Comparison of ENCODE assay signal across 30 cellular contexts in the genomic region with DNA sequence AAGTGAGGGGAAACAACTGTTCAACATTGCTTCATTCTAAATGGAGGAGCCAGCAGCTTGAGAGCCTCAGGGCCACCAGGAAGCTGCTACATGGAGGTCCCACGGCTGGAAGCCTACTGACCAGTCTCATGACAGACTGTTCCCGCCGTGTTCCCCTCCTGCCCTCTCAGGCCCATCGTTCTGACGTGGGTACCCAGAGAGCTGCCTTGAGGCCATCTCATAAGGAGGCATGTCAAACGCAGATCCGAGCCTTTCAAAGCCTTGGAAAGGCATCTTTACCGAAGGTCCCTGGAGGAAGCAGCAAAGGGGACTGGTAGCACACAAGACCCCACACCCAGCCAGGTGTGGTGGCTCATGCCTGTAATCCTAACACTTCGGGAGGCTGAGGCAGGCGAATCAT. TPM values are rescaled to one million over a fixed set of nuclear protein-coding genes. Genes with fewer than 3 reads are reported as not detected.
"Had no signal": no experiment of that assay in that cellular context is flagged by ENCODE, and none has a peak within 500 bp of the region (broad histone marks: within the 10 kb centered on the region; RNA-seq: fewer than 3 reads in every experiment).

No MANE protein-coding gene starts in this region.

- H3K27ac Mint-ChIP-seq: activated CD4-positive, alpha-beta memory T cell treated with anti-CD3 and anti-CD28 coated beads, Interleukin-2, amount 10 ng/mL, durations not matched to agents 7 days and 5 days; activated CD4-positive, alpha-beta T cell treated with anti-CD3 and anti-CD28 coated beads, Interleukin-2, amount 10 ng/mL, durations not matched to agents 7 days and 5 days; activated naive CD4-positive, alpha-beta T cell treated with anti-CD3 and anti-CD28 coated beads, Interleukin-2, amount 10 ng/mL, durations not matched to agents 7 days and 5 days; activated naive CD4-positive, alpha-beta T cell treated with anti-CD3 and anti-CD28 coated beads, Interleukin-2, amount 50 U/mL, for 72 hours; activated naive CD8-positive, alpha-beta T cell treated with anti-CD3 and anti-CD28 coated beads, Interleukin-2, amount 10 ng/mL, durations not matched to agents 7 days and 5 days; activated T-cell treated with anti-CD3 and anti-CD28 coated beads, Interleukin-2, amount 50 U/mL, for 24 hours; activated T-cell treated with anti-CD3 and anti-CD28 coated beads, Interleukin-2, amount 50 U/mL, for 72 hours; effector memory CD8-positive, alpha-beta T cell; WTC11 had no signal

- H3K9me3 Mint-ChIP-seq: activated CD4-positive, alpha-beta memory T cell treated with anti-CD3 and anti-CD28 coated beads, Interleukin-2, amount 10 ng/mL, durations not matched to agents 7 days and 5 days; activated CD4-positive, alpha-beta T cell treated with anti-CD3 and anti-CD28 coated beads, Interleukin-2, amount 10 ng/mL, durations not matched to agents 7 days and 5 days; activated naive CD4-positive, alpha-beta T cell treated with anti-CD3 and anti-CD28 coated beads, Interleukin-2, amount 10 ng/mL, durations not matched to agents 7 days and 5 days; activated naive CD4-positive, alpha-beta T cell treated with anti-CD3 and anti-CD28 coated beads, Interleukin-2, amount 50 U/mL, for 72 hours; activated naive CD8-positive, alpha-beta T cell treated with anti-CD3 and anti-CD28 coated beads, Interleukin-2, amount 10 ng/mL, durations not matched to agents 7 days and 5 days; activated T-cell treated with anti-CD3 and anti-CD28 coated beads, Interleukin-2, amount 50 U/mL, for 24 hours; activated T-cell treated with anti-CD3 and anti-CD28 coated beads, Interleukin-2, amount 50 U/mL, for 72 hours; central memory CD8-positive, alpha-beta T cell; effector memory CD8-positive, alpha-beta T cell; WTC11 had no signal

- H3K36me3 Mint-ChIP-seq: activated naive CD4-positive, alpha-beta T cell treated with anti-CD3 and anti-CD28 coated beads, Interleukin-2, amount 10 ng/mL, durations not matched to agents 7 days and 5 days; activated naive CD4-positive, alpha-beta T cell treated with anti-CD3 and anti-CD28 coated beads, Interleukin-2, amount 50 U/mL, for 72 hours; activated naive CD8-positive, alpha-beta T cell treated with anti-CD3 and anti-CD28 coated beads, Interleukin-2, amount 10 ng/mL, durations not matched to agents 7 days and 5 days; WTC11 had no signal

- H3K36me3 ChIP-seq: brain microvascular endothelial cell, esophagus muscularis mucosa, gastrocnemius medialis had no signal

- H3K4me3 ChIP-seq: esophagus muscularis mucosa, gastrocnemius medialis had no signal

- H3K27me3 ChIP-seq: brain microvascular endothelial cell, esophagus muscularis mucosa, gastrocnemius medialis had no signal

- H3K4me1 Mint-ChIP-seq: activated CD4-positive, alpha-beta memory T cell treated with anti-CD3 and anti-CD28 coated beads, Interleukin-2, amount 10 ng/mL, durations not matched to agents 7 days and 5 days; activated CD4-positive, alpha-beta T cell treated with anti-CD3 and anti-CD28 coated beads, Interleukin-2, amount 10 ng/mL, durations not matched to agents 7 days and 5 days; activated naive CD4-positive, alpha-beta T cell treated with anti-CD3 and anti-CD28 coated beads, Interleukin-2, amount 10 ng/mL, durations not matched to agents 7 days and 5 days; activated naive CD8-positive, alpha-beta T cell treated with anti-CD3 and anti-CD28 coated beads, Interleukin-2, amount 10 ng/mL, durations not matched to agents 7 days and 5 days; central memory CD8-positive, alpha-beta T cell had no signal

- H3K9me3 ChIP-seq: esophagus muscularis mucosa, gastrocnemius medialis had no signal

- H3K27ac ChIP-seq: brain microvascular endothelial cell, esophagus muscularis mucosa, foreskin keratinocyte, gastrocnemius medialis, VCaP had no signal

- H3K4me1 ChIP-seq: foreskin keratinocyte, gastrocnemius medialis had no signal

- H3K4me3 Mint-ChIP-seq: activated CD4-positive, alpha-beta memory T cell treated with anti-CD3 and anti-CD28 coated beads, Interleukin-2, amount 10 ng/mL, durations not matched to agents 7 days and 5 days; activated CD4-positive, alpha-beta T cell treated with anti-CD3 and anti-CD28 coated beads, Interleukin-2, amount 10 ng/mL, durations not matched to agents 7 days and 5 days; activated naive CD4-positive, alpha-beta T cell treated with anti-CD3 and anti-CD28 coated beads, Interleukin-2, amount 10 ng/mL, durations not matched to agents 7 days and 5 days; activated naive CD8-positive, alpha-beta T cell treated with anti-CD3 and anti-CD28 coated beads, Interleukin-2, amount 10 ng/mL, durations not matched to agents 7 days and 5 days; activated T-cell treated with anti-CD3 and anti-CD28 coated beads, Interleukin-2, amount 50 U/mL, for 24 hours; activated T-cell treated with anti-CD3 and anti-CD28 coated beads, Interleukin-2, amount 50 U/mL, for 72 hours; central memory CD8-positive, alpha-beta T cell; effector memory CD8-positive, alpha-beta T cell; WTC11 had no signal

- DNase-seq: activated CD4-positive, alpha-beta memory T cell treated with anti-CD3 and anti-CD28 coated beads, Interleukin-2, amount 10 ng/mL, durations not matched to agents 7 days and 5 days; activated CD4-positive, alpha-beta T cell treated with anti-CD3 and anti-CD28 coated beads for 1 hour; activated CD4-positive, alpha-beta T cell treated with anti-CD3 and anti-CD28 coated beads for 4 hours; activated CD4-positive, alpha-beta T cell treated with anti-CD3 and anti-CD28 coated beads, Interleukin-2, amount 10 ng/mL, durations not matched to agents 7 days and 5 days; activated CD4-positive, alpha-beta T cell treated with anti-CD3 and anti-CD28 coated beads, Interleukin-2, amount 50 U/mL, for 4 hours; activated CD8-positive, alpha-beta memory T cell treated with anti-CD3 and anti-CD28 coated beads, Interleukin-2, amount 50 U/mL, for 48 hours; activated gamma-delta T cell; activated naive CD4-positive, alpha-beta T cell; activated naive CD4-positive, alpha-beta T cell treated with anti-CD3 and anti-CD28 coated beads, Interleukin-2, amount 10 ng/mL, durations not matched to agents 7 days and 5 days; activated naive CD8-positive, alpha-beta T cell treated with anti-CD3 and anti-CD28 coated beads, Interleukin-2, amount 10 ng/mL, durations not matched to agents 7 days and 5 days; activated T-cell treated with anti-CD3 and anti-CD28 coated beads for 4 hours; activated T-cell treated with anti-CD3 and anti-CD28 coated beads, Interleukin-2, amount 50 U/mL, for 24 hours; activated T-cell treated with anti-CD3 and anti-CD28 coated beads, Interleukin-2, amount 50 U/mL, for 72 hours; brain microvascular endothelial cell; cortex of kidney; dermis blood vessel endothelial cell; effector CD4-positive, alpha-beta T cell; effector memory CD8-positive, alpha-beta T cell; erythroblast; foreskin keratinocyte; gastrocnemius medialis; glutamatergic neuron; T-helper 2 cell had no signal

RNA-seq across cellular contexts. Expression of a gene that starts 8.3 kb away (rescaled TPM):
- total RNA-seq: activated CD4-positive, alpha-beta T cell treated with anti-CD3 and anti-CD28 coated beads, Interleukin-2, amount 10 ng/mL, durations not matched to agents 7 days and 5 days; activated naive CD8-positive, alpha-beta T cell treated with anti-CD3 and anti-CD28 coated beads, Interleukin-2, amount 10 ng/mL, durations not matched to agents 7 days and 5 days; T-helper 1 cell treated with Interleukin-12 subunit alpha and Interleukin-12 subunit beta and Interleukin-4 antibody, amounts not matched to agents 30 ng/mL and 1 ng/mL, for 36 hours had no signal

RNA-seq across cellular contexts. Expression of a gene that starts 27.6 kb away (rescaled TPM):
- total RNA-seq: activated CD4-positive, alpha-beta memory T cell treated with anti-CD3 and anti-CD28 coated beads, Interleukin-2, amount 10 ng/mL, durations not matched to agents 7 days and 5 days; activated CD4-positive, alpha-beta T cell treated with anti-CD3 and anti-CD28 coated beads, Interleukin-2, amount 10 ng/mL, durations not matched to agents 7 days and 5 days; activated naive CD4-positive, alpha-beta T cell treated with anti-CD3 and anti-CD28 coated beads, Interleukin-2, amount 50 U/mL, for 72 hours; activated T-cell treated with anti-CD3 and anti-CD28 coated beads, Interleukin-2, amount 50 U/mL, for 72 hours; bronchial epithelial cell; dermis blood vessel endothelial cell; foreskin keratinocyte; T-helper 1 cell treated with Interleukin-12 subunit alpha and Interleukin-12 subunit beta and Interleukin-4 antibody, amounts not matched to agents 30 ng/mL and 1 ng/mL, for 36 hours; WTC11 had no signal
- polyA plus RNA-seq: foreskin keratinocyte had no signal
